In genomic region chr10:14923972-14924371, GRCh38 we compare ENCODE assay signal across 24 cellular contexts. TPM values are rescaled to one million over a fixed set of nuclear protein-coding genes. Genes with fewer than 3 reads are reported as not detected.
"Had no signal": no experiment of that assay in that cellular context is flagged by ENCODE, and none has a peak within 500 bp of the region (broad histone marks: within the 10 kb centered on the region; RNA-seq: fewer than 3 reads in every experiment).

No MANE protein-coding gene starts in this region.

- DNase-seq: IMR-90, Karpas-422, KG1, MG63, NCI-H1092, NCI-H1105 treated with DMSO at 0.1 percent for 48 hours, NCI-H1417 treated with DMSO at 0.1 percent for 48 hours, NCI-H146, NCI-H1694 treated with DMSO at 0.1 percent for 48 hours, NCI-H1930, NCI-H2081, NCI-H2107, NCI-H2227 treated with DMSO at 0.1 percent for 48 hours, NCI-H524, NCI-H69, NCI-H774, SHP77, SK-N-SH, SW 1271 had no signal

- H3K4me3 ChIP-seq: MG63 had no signal

- H3K4me2 ChIP-seq: SK-N-SH had no signal

- H3K27me3 ChIP-seq: MG63 had no signal

- H3K9ac ChIP-seq: SK-N-SH had no signal

- H3K9me3 ChIP-seq: MG63, SK-N-SH had no signal

- H3K27ac ChIP-seq: RWPE1 had no signal

- ATAC-seq: Panc1 had no signal

RNA-seq across cellular contexts. Expression of gene MEIG1, which starts 35.2 kb away (rescaled TPM):
- total RNA-seq: HT-29, IMR-90, NCI-H460, SK-MEL-5 had no signal
- polyA plus RNA-seq: IMR-90 had no signal
